8 cellular contexts compared by ENCODE assay signal in genomic region chr22:49961601-49962011, GRCh38. TPM values are rescaled to one million over a fixed set of nuclear protein-coding genes. Genes with fewer than 3 reads are reported as not detected.
A peak's percentile ranks its signal among the peaks of the same experiment; 100 is the strongest.
DNase-seq lines count a peak whose midpoint lies in the region; ATAC-seq, FAIRE-seq and TF ChIP-seq lines count a peak whose summit lies in the region.

No MANE protein-coding gene starts in this region.

- no peak for TF ChIP-seq RAD21 in neural cell (conservative IDR thresholded peaks at IDR 0.05)

- peaks cover 2 to 32% (median 7%) of the 10 kb centered on the region in 4 donors for H3K4me1 Mint-ChIP-seq in CD4-positive, CD25-positive, alpha-beta regulatory T cell
- H3K4me1 Mint-ChIP-seq in effector memory CD8-positive, alpha-beta T cell (ENCODE audit: low read depth in 2 of 2): peaks cover 16 to 22% of the 10 kb centered on the region in 2 donors

- TF ChIP-seq CTCF in OCI-LY3 (IDR thresholded peaks at IDR 0.05; ENCODE audit: low read depth, low read length) (no peak), neural cell (IDR thresholded peaks at IDR 0.05; ENCODE audit: poor library complexity, severe bottlenecking) (no peak), D721Med (IDR thresholded peaks at IDR 0.05; ENCODE audit: insufficient read depth, missing control alignments) (no peak)

- peak overlapping the region; percentile 90 to 96 (median 93) for H3K27ac Mint-ChIP-seq in CD4-positive, CD25-positive, alpha-beta regulatory T cell
- H3K27ac Mint-ChIP-seq in effector memory CD8-positive, alpha-beta T cell: peak overlapping the region; percentile 96 to 98

- H3K27me3 Mint-ChIP-seq in CD4-positive, CD25-positive, alpha-beta regulatory T cell: peaks cover 13% of the 10 kb centered on the region
- no peaks in the 10 kb centered on the region for H3K27me3 Mint-ChIP-seq in effector memory CD8-positive, alpha-beta T cell

- no peaks in the 10 kb centered on the region for H3K9me2 ChIP-seq in neural cell (ENCODE audit: insufficient read depth, low read length)

- H3K36me3 Mint-ChIP-seq in CD4-positive, CD25-positive, alpha-beta regulatory T cell: peaks cover 6% of the 10 kb centered on the region
- peaks cover 84% of the 10 kb centered on the region for H3K36me3 Mint-ChIP-seq in effector memory CD8-positive, alpha-beta T cell (ENCODE audit: insufficient read depth)

- peak overlapping the region; percentile 90 for H3K4me2 ChIP-seq in OCI-LY3 (ENCODE audit: low read length)
- H3K4me2 ChIP-seq in neural cell (ENCODE audit: low read length): peak overlapping the region; percentile 55

- peaks cover 41% of the 10 kb centered on the region for H4K20me1 ChIP-seq in OCI-LY3 (ENCODE audit: insufficient read depth, low read length)
- H4K20me1 ChIP-seq in neural cell (ENCODE audit: insufficient read depth): no peaks in the 10 kb centered on the region

- H3K27ac ChIP-seq in CD4-positive, CD25-positive, alpha-beta regulatory T cell (ENCODE audit: insufficient read depth, low read length, poor library complexity, severe bottlenecking): peak overlapping the region; percentile 98
- H3K27ac ChIP-seq in OCI-LY3 (ENCODE audit: low read length) (peak overlapping the region; percentile 72), neural cell (ENCODE audit: low read length) (no peak overlapping the region)

- H3K79me2 ChIP-seq in OCI-LY3 (ENCODE audit: low read length) (peaks cover 43% of the 10 kb centered on the region), neural cell (replicated peaks; ENCODE audit: insufficient read depth, low read length) (no peaks in the 10 kb centered on the region)

- H3K27me3 ChIP-seq in CD4-positive, CD25-positive, alpha-beta regulatory T cell (ENCODE audit: control insufficient read depth, insufficient read depth, low read length): no peaks in the 10 kb centered on the region
- H3K27me3 ChIP-seq in OCI-LY3 (ENCODE audit: low read depth, low read length) (no peaks in the 10 kb centered on the region), neural cell (ENCODE audit: insufficient read depth, low read depth, low read length) (no peaks in the 10 kb centered on the region)

- peak overlapping the region; percentile 50 for H3K4me3 ChIP-seq in CD4-positive, CD25-positive, alpha-beta regulatory T cell (ENCODE audit: low read depth, low read length)
- peak overlapping the region; percentile 99 for H3K4me3 ChIP-seq in OCI-LY3 (ENCODE audit: low read length)
- H3K4me3 ChIP-seq in neural cell (ENCODE audit: low read length): peak overlapping the region; percentile 77

- peak overlapping the region; percentile 96 for H3K9ac ChIP-seq in OCI-LY3 (ENCODE audit: low read length)
- H3K9ac ChIP-seq in neural cell (ENCODE audit: low read length): peak overlapping the region; percentile 66

- no peaks in the 10 kb centered on the region for H3F3A ChIP-seq in neural cell (ENCODE audit: insufficient read depth, low read length, poor library complexity, severe bottlenecking)

- no peak for TF ChIP-seq EP300 in neural cell (conservative IDR thresholded peaks at IDR 0.05; ENCODE audit: poor library complexity, severe bottlenecking)

- no peak for ATAC-seq in CD4-positive, CD25-positive, alpha-beta regulatory T cell (ENCODE audit: low read depth in 2 of 2)
- ATAC-seq in effector memory CD8-positive, alpha-beta T cell (replicated peaks): no peak

- peaks cover 47% of the 10 kb centered on the region for H3K4me1 ChIP-seq in CD4-positive, CD25-positive, alpha-beta regulatory T cell (ENCODE audit: control insufficient read depth, insufficient read depth, low read length, poor library complexity, severe bottlenecking)
- H3K4me1 ChIP-seq in OCI-LY3 (ENCODE audit: low read length): peaks cover 26% of the 10 kb centered on the region

- no peak for FAIRE-seq in D721Med (lab: Jason Lieb, UNC)

- in situ Hi-C loops in KBM-7 (cut with MboI; ENCODE audit: low pct_unique_long_range_greater_than_20kb, low sequenced_read_pairs): no loop called here

- H2AFZ ChIP-seq in OCI-LY3 (ENCODE audit: low read depth, low read length) (no peak overlapping the region), neural cell (ENCODE audit: low read depth, low read length) (no peak overlapping the region)

- H3K9me3 ChIP-seq in CD4-positive, CD25-positive, alpha-beta regulatory T cell (ENCODE audit: control insufficient read depth in 2 of 2, low read length in 2 of 2): no peaks in the 10 kb centered on the region
- no peaks in the 10 kb centered on the region for H3K9me3 ChIP-seq in OCI-LY3 (ENCODE audit: insufficient read depth, low read length)
- H3K9me3 ChIP-seq in neural cell (ENCODE audit: low read length): no peaks in the 10 kb centered on the region

- peak in 1 of 3 donors; percentile 63 for DNase-seq in CD4-positive, CD25-positive, alpha-beta regulatory T cell
- no peak for DNase-seq in effector memory CD8-positive, alpha-beta T cell
- DNase-seq in KBM-7: no peak
- no peak for DNase-seq in mucosa of gallbladder (ENCODE audit: low spot score)
- DNase-seq in D721Med (ENCODE audit: insufficient read length, low spot score): no peak
- no peak for DNase-seq in MV-4-11 (lab: John Stamatoyannopoulos, UW)

- peak overlapping the region; percentile 89 to 96 (median 94) for H3K4me3 Mint-ChIP-seq in CD4-positive, CD25-positive, alpha-beta regulatory T cell
- peak overlapping the region; percentile 88 to 95 for H3K4me3 Mint-ChIP-seq in effector memory CD8-positive, alpha-beta T cell

- H3K36me3 ChIP-seq in CD4-positive, CD25-positive, alpha-beta regulatory T cell (ENCODE audit: control insufficient read depth, insufficient read depth, low read length): peaks cover 13% of the 10 kb centered on the region
- H3K36me3 ChIP-seq in OCI-LY3 (replicated peaks; ENCODE audit: low read depth, low read length) (peaks cover 27% of the 10 kb centered on the region), neural cell (ENCODE audit: insufficient read depth, low read length) (no peaks in the 10 kb centered on the region)

- peaks cover 0 to 2% (median 0%) of the 10 kb centered on the region in 7 donors for H3K9me3 Mint-ChIP-seq in CD4-positive, CD25-positive, alpha-beta regulatory T cell
- H3K9me3 Mint-ChIP-seq in effector memory CD8-positive, alpha-beta T cell: no peaks in the 10 kb centered on the region

TF ChIP-seq in neural cell, 6 proteins besides CTCF, POLR2A, EP300 and RAD21:
- TF ChIP-seq POLR2AphosphoS5 (IDR thresholded peaks at IDR 0.05): no peak
- peak; percentile 8 for TF ChIP-seq MXI1 (conservative IDR thresholded peaks at IDR 0.05; ENCODE audit: poor library complexity, severe bottlenecking)
TF ChIP-seq in neural cell: peak in this region for 1.

RNA-seq across cellular contexts. Expression of gene PIM3, which starts 1.0 kb away (rescaled TPM):
- 294 TPM for total RNA-seq in CD4-positive, CD25-positive, alpha-beta regulatory T cell
- polyA plus RNA-seq in CD4-positive, CD25-positive, alpha-beta regulatory T cell: 10 to 100 TPM; 34.0 to 47.1 (median 40.3) TPM
- polyA plus RNA-seq in neural cell: 28.7 and 32.6 TPM in 2 replicates
- polyA minus RNA-seq in neural cell: 18.8 and 25.3 TPM in 2 replicates
- 63.2 TPM for total RNA-seq in mucosa of gallbladder

RNA-seq across cellular contexts. Expression of gene CRELD2, which starts 43.2 kb away (rescaled TPM):
- total RNA-seq in CD4-positive, CD25-positive, alpha-beta regulatory T cell: 37.8 TPM
- 10 to 100 TPM; 22.4 to 38.2 (median 31.8) TPM for polyA plus RNA-seq in CD4-positive, CD25-positive, alpha-beta regulatory T cell
- polyA plus RNA-seq in neural cell: 83.2 and 97.3 TPM in 2 replicates
- polyA minus RNA-seq in neural cell: 29.0 and 29.8 TPM in 2 replicates
- 56.6 TPM for total RNA-seq in mucosa of gallbladder

RNA-seq across cellular contexts. Expression of gene ALG12, which starts 43.4 kb away (rescaled TPM):
- total RNA-seq in CD4-positive, CD25-positive, alpha-beta regulatory T cell: 18.1 TPM
- 10 to 100 TPM; 12.6 to 16.9 (median 15.0) TPM for polyA plus RNA-seq in CD4-positive, CD25-positive, alpha-beta regulatory T cell
- 12.5 and 14.3 TPM in 2 replicates for polyA plus RNA-seq in neural cell
- polyA minus RNA-seq in neural cell: 13.4 TPM in 2 replicates
- 36.7 TPM for total RNA-seq in mucosa of gallbladder

RNA-seq across cellular contexts. Expression of gene IL17REL, which starts 51.0 kb away (rescaled TPM):
- total RNA-seq in CD4-positive, CD25-positive, alpha-beta regulatory T cell: 0.57 TPM
- polyA plus RNA-seq in CD4-positive, CD25-positive, alpha-beta regulatory T cell: under 1 TPM in 1 of 4 donors, not detected in 3; 0.07 TPM
- not detected in 2 replicates for polyA plus RNA-seq in neural cell
- polyA minus RNA-seq in neural cell: not detected in 2 replicates
- total RNA-seq in mucosa of gallbladder: 0.06 TPM
